ENCODE assay signal across 12 cellular contexts in genomic region chr17:72487731-72488325, GRCh38.
"Had no signal": no experiment of that assay in that cellular context is flagged by ENCODE, and none has a peak within 500 bp of the region (broad histone marks: within the 10 kb centered on the region; RNA-seq: fewer than 3 reads in every experiment).

No MANE protein-coding gene starts in this region.

- H3K36me3 ChIP-seq: brain microvascular endothelial cell, ovary, thoracic aorta had no signal

- H3K4me3 ChIP-seq: ovary, thoracic aorta had no signal

- FAIRE-seq: endometrium, TTC549 had no signal

- H3K27me3 ChIP-seq: brain microvascular endothelial cell, ovary had no signal

- DNase-seq: activated effector memory CD4-positive, alpha-beta T cell treated with Interleukin-2 at 50 U/mL for 16 hours; activated T-cell treated with anti-CD3 and anti-CD28 coated beads, Interleukin-2, amount 50 U/mL, for 1 hour; brain microvascular endothelial cell; cerebellar nuclear complex; glutamatergic neuron; ovary; stimulated activated CD4-positive, alpha-beta T cell treated with anti-CD3 and anti-CD28 coated beads, Interleukin-15, amount 100 ng/mL, for 24 hours; stimulated activated CD4-positive, alpha-beta T cell treated with anti-CD3 and anti-CD28 coated beads, Interleukin-4, amount 100 ng/mL, for 24 hours; T-helper 17 cell had no signal

- ATAC-seq: T-helper 17 cell had no signal

- H3K27ac ChIP-seq: brain microvascular endothelial cell, ovary, thoracic aorta had no signal
